In genomic region chr14:22653012-22653621, GRCh38 we compare ENCODE assay signal across 8 cellular contexts. TPM values are rescaled to one million over a fixed set of nuclear protein-coding genes. Genes with fewer than 3 reads are reported as not detected.
A peak's percentile ranks its signal among the peaks of the same experiment; 100 is the strongest.
DNase-seq lines count a peak whose midpoint lies in the region; ATAC-seq and TF ChIP-seq lines count a peak whose summit lies in the region.

No MANE protein-coding gene starts in this region.

- ATAC-seq in HG03432 (IDR thresholded peaks at IDR 0.05; ENCODE audit: unreplicated experiment) (peak; percentile 57), esophagus mucosa (peak; percentile 84)

- H3K9me3 Mint-ChIP-seq in nephron progenitor cell, result no peaks in the 10 kb centered on the region

- no peaks in the 10 kb centered on the region for H3K27me3 ChIP-seq in tibial nerve

- H3K4me1 Mint-ChIP-seq in nephron progenitor cell, result peaks cover 30% of the 10 kb centered on the region

- no peak for TF ChIP-seq POLR2A in tibial nerve (IDR thresholded peaks at IDR 0.05)

- H3K36me3 Mint-ChIP-seq in nephron progenitor cell (ENCODE audit: low read depth), result no peaks in the 10 kb centered on the region

- no peaks in the 10 kb centered on the region for H3K9me3 ChIP-seq in tibial nerve

- TF ChIP-seq EP300 in tibial nerve (IDR thresholded peaks at IDR 0.05), result no peak

- 10 to 12% methylated on average over 4 of the region's 4 CpGs for WGBS in tibial nerve, 2 donors

- no peaks in the 10 kb centered on the region for H3K4me1 ChIP-seq in tibial nerve

- H3K27ac ChIP-seq in tibial nerve, result no peak overlapping the region

- TF ChIP-seq CTCF in nephron progenitor cell (IDR thresholded peaks at IDR 0.05), result peak; percentile 75
- TF ChIP-seq CTCF in tibial nerve (IDR thresholded peaks at IDR 0.05), result peak; percentile 57 to 78 (median 70)

- no peak overlapping the region for H3K4me3 Mint-ChIP-seq in nephron progenitor cell

- no peak overlapping the region for H3K27ac Mint-ChIP-seq in nephron progenitor cell

- DNase-seq in ELR (ENCODE audit: low read depth) (peak; percentile 82), NCI-H774 (lab: John Stamatoyannopoulos, UW) (peak; percentile 23), nephron progenitor cell (peak; percentile 70), tibial nerve (ENCODE audit: low spot score in 2 of 2) (peak; percentile 23 to 76), occipital lobe (lab: John Stamatoyannopoulos, UW) (no peak)
- DNase-seq in activated CD8-positive, alpha-beta memory T cell treated with anti-CD3 and anti-CD28 coated beads, Interleukin-2, amount 50 U/mL, for 1 hour (ENCODE audit: extremely low read depth), result peak; percentile 7

- no peak overlapping the region for H3K4me3 ChIP-seq in tibial nerve

- no peaks in the 10 kb centered on the region for H3K36me3 ChIP-seq in tibial nerve

- H3K27me3 Mint-ChIP-seq in nephron progenitor cell (ENCODE audit: low read depth, poor library complexity), result peaks cover 7% of the 10 kb centered on the region

RNA-seq across cellular contexts. Expression of gene OR6J1, which starts 9.0 kb away (rescaled TPM):
- not detected for total RNA-seq in esophagus mucosa
- not detected for total RNA-seq in tibial nerve
- not detected for total RNA-seq in occipital lobe

RNA-seq across cellular contexts. Expression of gene ABHD4, which starts 55.0 kb away (rescaled TPM):
- total RNA-seq in esophagus mucosa (31.0 TPM), tibial nerve (10 to 100 TPM; 16.1 to 42.4 (median 31.9) TPM), occipital lobe (3.4 TPM)
